ENCODE assay signal across 11 cellular contexts in the genomic region with DNA sequence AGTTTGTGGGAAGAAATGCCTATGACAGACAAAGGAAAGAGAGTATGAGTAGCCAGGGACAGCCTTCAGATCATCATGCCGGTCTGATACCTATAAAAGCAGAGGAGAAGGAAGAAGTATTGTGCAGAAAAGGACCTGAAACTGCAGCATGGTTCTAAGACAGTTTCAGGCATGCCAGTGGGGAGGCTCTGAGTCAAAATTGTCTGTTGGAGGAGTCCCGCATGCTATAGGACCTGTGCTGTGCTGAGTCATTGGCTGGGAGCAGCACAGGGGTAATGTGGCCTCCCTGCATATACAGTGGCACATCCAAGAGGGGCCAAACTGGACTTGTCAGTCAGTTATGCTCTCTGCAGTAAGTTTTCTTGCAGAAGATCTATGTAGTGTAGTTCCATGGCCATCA. TPM values are rescaled to one million over a fixed set of nuclear protein-coding genes. Genes with fewer than 3 reads are reported as not detected.
DNase-seq lines count a peak whose midpoint lies in the region; ATAC-seq and TF ChIP-seq lines count a peak whose summit lies in the region.
"Had no signal": no experiment of that assay in that cellular context is flagged by ENCODE, and none has a peak within 500 bp of the region (broad histone marks: within the 10 kb centered on the region; RNA-seq: fewer than 3 reads in every experiment).

No MANE protein-coding gene starts in this region.

- H3K9me3 ChIP-seq in spleen: no peaks in the 10 kb centered on the region

- peaks cover 0 to 7% (median 0%) of the 10 kb centered on the region in 7 donors for H3K27me3 ChIP-seq in spleen (replicated peaks in 1 of 7)

- no peak overlapping the region for H3K4me3 ChIP-seq in spleen

- intact Hi-C loops in spleen (cut with DNase I; ENCODE audit: low total_unique reads): no loop called here

- no peak for TF ChIP-seq CTCF in spleen (IDR thresholded peaks at IDR 0.05 in 8 of 11, conservative IDR thresholded peaks at IDR 0.05 in 3 of 11)

- DNase-seq in activated CD8-positive, alpha-beta memory T cell treated with anti-CD3 and anti-CD28 coated beads, Interleukin-2, amount 50 U/mL, for 48 hours: peak; percentile 66
- no peak for DNase-seq in activated CD8-positive, alpha-beta memory T cell treated with anti-CD3 and anti-CD28 coated beads, Interleukin-2, amount 50 U/mL, for 4 hours
- DNase-seq in OCI-M1 (lab: John Stamatoyannopoulos, UW) (peak; percentile 54), UCSD-AML1 (lab: John Stamatoyannopoulos, UW; ENCODE audit: unreplicated experiment) (no peak), spleen (no peak)
- peak; percentile 14 for DNase-seq in stimulated activated CD8-positive, alpha-beta memory T cell treated with anti-CD3 and anti-CD28 coated beads, Interleukin-7, amount 100 ng/mL, for 24 hours (ENCODE audit: low read depth)
- no peak for DNase-seq in stimulated activated naive CD4-positive, alpha-beta T cell treated with Interleukin-2 at 50 U/mL for 16 hours (lab: John Stamatoyannopoulos, UW)

- no peak overlapping the region for H3K27ac ChIP-seq in spleen

- TF ChIP-seq POLR2A in spleen (IDR thresholded peaks at IDR 0.05): no peak

- no peaks in the 10 kb centered on the region for H3K36me3 ChIP-seq in spleen

- WGBS in spleen, 5 donors: 34 to 55% (median 52%) methylated on average over 2 of the region's 2 CpGs

- peak; percentile 99 for ATAC-seq in HG02885 (IDR thresholded peaks at IDR 0.05; ENCODE audit: poor library complexity, unreplicated experiment)

- peaks cover 0 to 5% (median 0%) of the 10 kb centered on the region in 6 donors for H3K4me1 ChIP-seq in spleen

RNA-seq across cellular contexts. Expression of gene NEUROD4, which starts 40.7 kb away (rescaled TPM):
- not detected for total RNA-seq in spleen
- not detected for polyA plus RNA-seq in spleen
- total RNA-seq: renal cortical epithelial cell, RPMI7951 had no signal
- polyA plus RNA-seq: BJ had no signal

Comparison
In these comparisons a context has a peak if more than half of its experiments do, and no peak if none do; other contexts are left out.
1. DNase-seq: peak in activated CD8-positive, alpha-beta memory T cell treated with anti-CD3 and anti-CD28 coated beads, Interleukin-2, amount 50 U/mL, for 48 hours (single experiment), OCI-M1 (single experiment) and stimulated activated CD8-positive, alpha-beta memory T cell treated with anti-CD3 and anti-CD28 coated beads, Interleukin-7, amount 100 ng/mL, for 24 hours (single experiment); none in activated CD8-positive, alpha-beta memory T cell treated with anti-CD3 and anti-CD28 coated beads, Interleukin-2, amount 50 U/mL, for 4 hours (single experiment), UCSD-AML1 (single experiment), stimulated activated naive CD4-positive, alpha-beta T cell treated with Interleukin-2 at 50 U/mL for 16 hours (single experiment) and spleen (single experiment).